ENCODE assay signal across 37 cellular contexts in the genomic region with DNA sequence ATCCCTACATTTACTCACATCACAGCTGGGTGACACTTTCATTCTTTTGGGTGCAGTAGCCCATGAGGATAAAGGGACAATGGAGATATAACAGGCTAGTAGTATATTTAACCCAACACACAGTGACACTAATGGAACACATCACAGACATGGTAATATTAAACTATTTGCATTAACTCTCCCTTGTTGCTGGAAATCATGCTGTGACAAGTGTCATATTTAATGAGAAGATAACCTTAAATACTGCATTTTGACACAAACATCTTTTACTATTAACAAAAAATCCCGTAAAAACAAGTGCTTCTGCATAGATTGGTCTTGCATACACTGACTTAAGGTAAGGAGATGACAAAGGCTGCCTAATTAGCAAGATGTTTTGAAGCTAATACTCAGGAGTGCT. TPM values are rescaled to one million over a fixed set of nuclear protein-coding genes. Genes with fewer than 3 reads are reported as not detected.
"Had no signal": no experiment of that assay in that cellular context is flagged by ENCODE, and none has a peak within 500 bp of the region (broad histone marks: within the 10 kb centered on the region; RNA-seq: fewer than 3 reads in every experiment).

No MANE protein-coding gene starts in this region.

- H3K4me1 Mint-ChIP-seq: activated naive CD4-positive, alpha-beta T cell treated with anti-CD3 and anti-CD28 coated beads, Interleukin-2, amount 50 U/mL, for 24 hours; activated naive CD8-positive, alpha-beta T cell treated with anti-CD3 and anti-CD28 coated beads for 36 hours; activated naive CD8-positive, alpha-beta T cell treated with anti-CD3 and anti-CD28 coated beads, Interleukin-2, amount 50 U/mL, for 24 hours had no signal

- FAIRE-seq: endometrium, endothelial cell of umbilical vein had no signal

- H3K4me3 ChIP-seq: adrenal gland, body of pancreas, colonic mucosa, esophagus squamous epithelium, gastroesophageal sphincter, heart right ventricle, hepatocyte had no signal

- H3K4me3 Mint-ChIP-seq: activated B cell treated with CpG ODN at 0.5 μM for 24 hours; activated CD8-positive, alpha-beta T cell treated with anti-CD3 and anti-CD28 coated beads for 36 hours; activated naive CD4-positive, alpha-beta T cell treated with anti-CD3 and anti-CD28 coated beads for 36 hours; activated naive CD4-positive, alpha-beta T cell treated with anti-CD3 and anti-CD28 coated beads, Interleukin-2, amount 50 U/mL, for 24 hours; activated naive CD8-positive, alpha-beta T cell treated with anti-CD3 and anti-CD28 coated beads for 36 hours; activated naive CD8-positive, alpha-beta T cell treated with anti-CD3 and anti-CD28 coated beads, Interleukin-2, amount 50 U/mL, for 24 hours; activated T-cell treated with anti-CD3 and anti-CD28 coated beads, Interleukin-2, amount 50 U/mL, for 4 hours; activated T-helper 1 cell treated with anti-CD3 and anti-CD28 coated beads, Interleukin-12 subunit alpha, Interleukin-12 subunit beta, Interleukin-2, Interleukin-4 antibody, amounts not matched to agents 30 ng/mL and 10 ng/mL and 1 ng/mL, durations not matched to agents 14 hours and 24 hours and 36 hours; T-helper 2 cell treated with Interferon-gamma antibody and Interleukin-4, amounts not matched to agents 5 μg/mL and 100 μg/mL, for 36 hours had no signal

- H3K27ac ChIP-seq: adrenal gland, body of pancreas, colonic mucosa, epithelial cell of prostate, esophagus squamous epithelium, gastroesophageal sphincter, heart right ventricle, hepatocyte, WERI-Rb-1 had no signal

- ATAC-seq: activated CD4-positive, CD25-positive, alpha-beta regulatory T cell treated with anti-CD3 and anti-CD28 coated beads, Interleukin-2, amount 50 U/mL, for 24 hours; activated CD8-positive, alpha-beta T cell treated with anti-CD3 and anti-CD28 coated beads for 36 hours; activated naive CD8-positive, alpha-beta T cell treated with anti-CD3 and anti-CD28 coated beads, Interleukin-2, amount 50 U/mL, for 24 hours; activated T-cell treated with anti-CD3 and anti-CD28 coated beads, Interleukin-2, amount 50 U/mL, for 4 hours; body of pancreas; gastroesophageal sphincter; heart right ventricle had no signal

- H3K4me2 ChIP-seq: hepatocyte had no signal

- H3K27ac Mint-ChIP-seq: activated B cell treated with CpG ODN at 0.5 μM for 24 hours; activated CD8-positive, alpha-beta T cell treated with anti-CD3 and anti-CD28 coated beads for 36 hours; activated naive CD4-positive, alpha-beta T cell treated with anti-CD3 and anti-CD28 coated beads for 36 hours; activated naive CD4-positive, alpha-beta T cell treated with anti-CD3 and anti-CD28 coated beads, Interleukin-2, amount 50 U/mL, for 24 hours; activated naive CD8-positive, alpha-beta T cell treated with anti-CD3 and anti-CD28 coated beads for 36 hours; activated naive CD8-positive, alpha-beta T cell treated with anti-CD3 and anti-CD28 coated beads, Interleukin-2, amount 50 U/mL, for 24 hours; activated T-helper 1 cell treated with anti-CD3 and anti-CD28 coated beads, Interleukin-12 subunit alpha, Interleukin-12 subunit beta, Interleukin-2, Interleukin-4 antibody, amounts not matched to agents 30 ng/mL and 10 ng/mL and 1 ng/mL, durations not matched to agents 14 hours and 24 hours and 36 hours; activated T-helper 2 cell treated with anti-CD3 and anti-CD28 coated beads, Interferon-gamma antibody, Interleukin-2, Interleukin-4, amounts not matched to agents 10 μg/mL and 5 μg/mL and 100 μg/mL, durations not matched to agents 14 hours and 24 hours and 36 hours; T-helper 2 cell treated with Interferon-gamma antibody and Interleukin-4, amounts not matched to agents 5 μg/mL and 100 μg/mL, for 36 hours had no signal

- DNase-seq: activated B cell treated with CpG ODN at 0.5 μM for 24 hours; activated CD4-positive, alpha-beta T cell treated with anti-CD3 and anti-CD28 coated beads for 48 hours; activated CD4-positive, alpha-beta T cell treated with anti-CD3 and anti-CD28 coated beads, Interleukin-2, amount 50 U/mL, for 1 hour; activated CD4-positive, alpha-beta T cell treated with anti-CD3 and anti-CD28 coated beads, Interleukin-2, amount 50 U/mL, for 48 hours; activated CD8-positive, alpha-beta memory T cell treated with anti-CD3 and anti-CD28 coated beads for 24 hours; activated CD8-positive, alpha-beta T cell treated with anti-CD3 and anti-CD28 coated beads for 36 hours; activated effector memory CD4-positive, alpha-beta T cell treated with anti-CD3 and anti-CD28 coated beads, Interleukin-2, amount 50 U/mL, for 16 hours; activated naive CD4-positive, alpha-beta T cell treated with anti-CD3 and anti-CD28 coated beads for 36 hours; activated naive CD8-positive, alpha-beta T cell treated with anti-CD3 and anti-CD28 coated beads for 36 hours; activated naive CD8-positive, alpha-beta T cell treated with anti-CD3 and anti-CD28 coated beads, Interleukin-2, amount 50 U/mL, for 24 hours; activated T-cell treated with anti-CD3 and anti-CD28 coated beads, Interleukin-2, amount 50 U/mL, for 4 hours; adrenal gland; amygdala; aorta; body of pancreas; central memory CD4-positive, alpha-beta T cell; cerebellar nuclear complex; colonic mucosa; effector CD8-positive, alpha-beta T cell; esophagus squamous epithelium; foreskin melanocyte; heart right ventricle; T1000; WERI-Rb-1 had no signal

- H3K27me3 Mint-ChIP-seq: activated B cell treated with CpG ODN at 0.5 μM for 24 hours had no signal

- H3K36me3 ChIP-seq: adrenal gland, colonic mucosa, esophagus squamous epithelium, gastroesophageal sphincter, heart right ventricle, WERI-Rb-1 had no signal

- H2AFZ ChIP-seq: hepatocyte had no signal

- H3K27me3 ChIP-seq: adrenal gland, body of pancreas, colonic mucosa, esophagus squamous epithelium, gastroesophageal sphincter, hepatocyte had no signal

- H3K36me3 Mint-ChIP-seq: activated naive CD4-positive, alpha-beta T cell treated with anti-CD3 and anti-CD28 coated beads, Interleukin-2, amount 50 U/mL, for 24 hours; activated naive CD8-positive, alpha-beta T cell treated with anti-CD3 and anti-CD28 coated beads for 36 hours had no signal

- H3K4me1 ChIP-seq: adrenal gland, body of pancreas, colonic mucosa, esophagus squamous epithelium, gastroesophageal sphincter, heart right ventricle had no signal

- H3K79me2 ChIP-seq: hepatocyte had no signal

RNA-seq across cellular contexts. Expression of gene CNR1, which starts 45.5 kb away (rescaled TPM):
- total RNA-seq: activated CD8-positive, alpha-beta T cell treated with anti-CD3 and anti-CD28 coated beads for 36 hours; activated naive CD4-positive, alpha-beta T cell treated with anti-CD3 and anti-CD28 coated beads for 36 hours; activated naive CD8-positive, alpha-beta T cell treated with anti-CD3 and anti-CD28 coated beads for 36 hours; activated T-helper 1 cell treated with anti-CD3 and anti-CD28 coated beads, Interleukin-12 subunit alpha, Interleukin-12 subunit beta, Interleukin-2, Interleukin-4 antibody, amounts not matched to agents 30 ng/mL and 10 ng/mL and 1 ng/mL, durations not matched to agents 14 hours and 24 hours and 36 hours; activated T-helper 2 cell treated with anti-CD3 and anti-CD28 coated beads, Interferon-gamma antibody, Interleukin-2, Interleukin-4, amounts not matched to agents 10 μg/mL and 5 μg/mL and 100 μg/mL, durations not matched to agents 14 hours and 24 hours and 36 hours; endothelial cell of umbilical vein; fibroblast of lung; fibroblast of villous mesenchyme; glomerular endothelial cell had no signal
- polyA plus RNA-seq: fibroblast of lung had no signal
